15 cellular contexts compared by ENCODE assay signal in the genomic region with DNA sequence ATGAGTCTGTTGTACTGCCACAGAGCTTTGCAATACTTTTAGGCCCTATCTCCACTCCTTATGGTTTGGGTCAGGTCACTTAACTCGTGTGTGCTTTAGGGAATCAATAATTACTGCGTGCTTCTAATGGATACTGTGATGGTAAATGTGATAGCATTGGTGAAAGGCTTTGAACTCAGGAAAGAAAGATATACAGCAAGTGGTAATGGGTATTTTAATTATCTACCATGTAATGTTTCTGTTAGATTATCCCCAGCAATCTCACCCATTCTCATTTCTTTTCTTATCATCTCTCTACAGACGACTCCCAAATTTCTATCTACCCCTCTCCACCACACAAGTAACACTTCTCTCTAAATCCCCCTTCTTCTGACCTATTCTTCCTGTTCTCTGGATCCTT.
A peak's percentile ranks its signal among the peaks of the same experiment; 100 is the strongest.
DNase-seq lines count a peak whose midpoint lies in the region; ATAC-seq, FAIRE-seq and TF ChIP-seq lines count a peak whose summit lies in the region.
"Had no signal": no experiment of that assay in that cellular context is flagged by ENCODE, and none has a peak within 500 bp of the region (broad histone marks: within the 10 kb centered on the region; RNA-seq: fewer than 3 reads in every experiment).

No MANE protein-coding gene starts in this region.

- no peaks in the 10 kb centered on the region for H4K20me1 ChIP-seq in K562 (replicated peaks; ENCODE audit: control insufficient read depth, insufficient read depth, low read length)
- no peaks in the 10 kb centered on the region for H4K20me1 ChIP-seq in neural cell (ENCODE audit: insufficient read depth)

- no peak overlapping the region for H3K4me2 ChIP-seq in K562 (ENCODE audit: insufficient read depth, low read length)
- H3K4me2 ChIP-seq in neural cell (ENCODE audit: low read length): no peak overlapping the region

- H3K4me1 Mint-ChIP-seq in Calu3 (ENCODE audit: low read depth, unreplicated experiment): peaks cover 43% of the 10 kb centered on the region
- H3K4me1 Mint-ChIP-seq: CD4-positive, alpha-beta memory T cell had no signal

- no peak for TF ChIP-seq POLR2A in K562 (conservative IDR thresholded peaks at IDR 0.05)

- 0% methylated on average over 3 of the region's 3 CpGs for WGBS in K562 (ENCODE audit: insufficient coverage, low coverage, missing lambda C conversion rate)

- H3K36me3 ChIP-seq in HEK293 (ENCODE audit: control insufficient read depth in 2 of 2, insufficient read depth in 1 of 2, low read length in 2 of 2) (no peaks in the 10 kb centered on the region), K562 (ENCODE audit: control insufficient read depth, insufficient read depth, low read length) (no peaks in the 10 kb centered on the region), neural cell (ENCODE audit: insufficient read depth, low read length) (no peaks in the 10 kb centered on the region)

- H3K9ac ChIP-seq in K562 (ENCODE audit: insufficient read depth in 1 of 2, low read depth in 2 of 2, low read length in 2 of 2) (no peak overlapping the region), neural cell (ENCODE audit: low read length) (no peak overlapping the region)
- H3K9ac ChIP-seq: GM23248 had no signal

- no peak for FAIRE-seq in K562 (lab: Jason Lieb, UNC)
- FAIRE-seq: GM12892, H1 had no signal

- no peak for ATAC-seq in K562
- ATAC-seq in HG02588 (IDR thresholded peaks at IDR 0.05; ENCODE audit: unreplicated experiment): no peak

- intact Hi-C loops in Calu3 (cut with micrococcal nuclease; ENCODE audit: unreplicated experiment): loop anchor here (5.0 kb wide), 1 partner anchor 65 kb away; no protein-coding TSS in a partner anchor
- intact Hi-C loops in K562 (cut with micrococcal nuclease): no loop called here

- CTCF ChIA-PET in Calu3 (lab: Charles Lee) (no interaction called here), HEK293 (lab: Yijun Ruan, JAX) (interaction anchor here (0.6 to 1.7 kb wide), 3 partner anchors 11 to 18 kb away, joined by 3 to 4 read pairs (median 4); no protein-coding TSS in a partner anchor), K562 (lab: Yijun Ruan, JAX; ENCODE audit: low intra/inter-chr PET ratio) (no interaction called here)

- peaks cover 2% of the 10 kb centered on the region for H3K9me3 Mint-ChIP-seq in Calu3 (ENCODE audit: low read depth, unreplicated experiment)
- H3K9me3 Mint-ChIP-seq: CD4-positive, alpha-beta memory T cell had no signal

- H3K4me1 ChIP-seq in HEK293 (ENCODE audit: control insufficient read depth, insufficient read depth, low read length) (peaks cover 8% of the 10 kb centered on the region), K562 (replicated peaks in 1 of 2; ENCODE audit: control insufficient read depth in 2 of 2, insufficient read depth in 2 of 2, low read length in 2 of 2) (no peaks in the 10 kb centered on the region)

- H3K27me3 Mint-ChIP-seq in Calu3 (ENCODE audit: unreplicated experiment): no peaks in the 10 kb centered on the region

- H3K79me2 ChIP-seq in K562 (ENCODE audit: control insufficient read depth, insufficient read depth, low read length) (no peaks in the 10 kb centered on the region), neural cell (replicated peaks; ENCODE audit: insufficient read depth, low read length) (no peaks in the 10 kb centered on the region)

- H3F3A ChIP-seq in neural cell (ENCODE audit: insufficient read depth, low read length, poor library complexity, severe bottlenecking): no peaks in the 10 kb centered on the region

- H3K9me3 ChIP-seq in HEK293 (ENCODE audit: control insufficient read depth, insufficient read depth, low read depth, low read length) (no peaks in the 10 kb centered on the region), K562 (replicated peaks; ENCODE audit: control insufficient read depth, insufficient read depth, low read depth, low read length) (no peaks in the 10 kb centered on the region), neural cell (ENCODE audit: low read length) (no peaks in the 10 kb centered on the region)

- in situ Hi-C loops in K562 (cut with MboI): no loop called here

- H3K27me3 ChIP-seq in K562 (ENCODE audit: control insufficient read depth in 2 of 2, insufficient read depth in 2 of 2, low read length in 2 of 2) (no peaks in the 10 kb centered on the region), neural cell (ENCODE audit: insufficient read depth, low read depth, low read length) (no peaks in the 10 kb centered on the region)

- no peak overlapping the region for H3K27ac ChIP-seq in HEK293 (ENCODE audit: extremely low read depth, low read depth, low read length)
- no peak overlapping the region for H3K27ac ChIP-seq in K562 (ENCODE audit: extremely low read depth, low read depth, low read length)
- H3K27ac ChIP-seq in neural cell (ENCODE audit: low read length): peak overlapping the region; percentile 12
- H3K27ac ChIP-seq: GM23248 had no signal

- TF ChIP-seq EP300 in K562 (IDR thresholded peaks at IDR 0.05; ENCODE audit: low read length) (no peak), neural cell (conservative IDR thresholded peaks at IDR 0.05; ENCODE audit: poor library complexity, severe bottlenecking) (no peak)

- no TSS peak for BruUV-seq in Calu3 (replicated peaks; lab: Mats Ljungman, UMichigan)
- no TSS peak for BruUV-seq in K562 (replicated peaks; lab: Mats Ljungman, UMichigan)

- peak overlapping the region; percentile 28 for H3K27ac Mint-ChIP-seq in Calu3 (ENCODE audit: unreplicated experiment)

- TF ChIP-seq RAD21 in K562 (CRISPR knock-in tag; conservative IDR thresholded peaks at IDR 0.05 in 1 of 2, IDR thresholded peaks at IDR 0.05 in 1 of 2) (no peak), neural cell (conservative IDR thresholded peaks at IDR 0.05) (no peak)

- TF ChIP-seq CTCF in Calu3 (IDR thresholded peaks at IDR 0.05; ENCODE audit: unreplicated experiment) (no peak), HEK293 (tag by site-specific recombination; IDR thresholded peaks at IDR 0.05) (no peak), K562 (IDR thresholded peaks at IDR 0.05 in 2 of 3, conservative IDR thresholded peaks at IDR 0.05 in 1 of 3; ENCODE audit: insufficient read depth in 2 of 3, low read depth in 1 of 3, low read length in 3 of 3) (no peak), neural cell (IDR thresholded peaks at IDR 0.05; ENCODE audit: poor library complexity, severe bottlenecking) (no peak)

- POLR2A ChIA-PET in HEK293 (lab: Yijun Ruan, JAX): no interaction called here
- POLR2A ChIA-PET in K562 (lab: Yijun Ruan, JAX): no interaction called here

- H3K4me3 ChIP-seq in HEK293 (ENCODE audit: low read depth, low read length): no peak overlapping the region
- no peak overlapping the region for H3K4me3 ChIP-seq in K562
- H3K4me3 ChIP-seq in neural cell (ENCODE audit: low read length): no peak overlapping the region
- H3K4me3 ChIP-seq: GM23248 had no signal

- H2AFZ ChIP-seq in K562 (ENCODE audit: low read depth, low read length) (no peak overlapping the region), neural cell (ENCODE audit: low read depth, low read length) (no peak overlapping the region)
- H2AFZ ChIP-seq: GM23248 had no signal

- no peak for DNase-seq in Calu3
- DNase-seq in K562 (ENCODE audit: extremely low read depth in 1 of 4, low spot score in 3 of 4): no peak
- no peak for DNase-seq in activated naive CD4-positive, alpha-beta T cell (lab: John Stamatoyannopoulos, UW)
- DNase-seq: C1 segment of cervical spinal cord; CD4-positive, alpha-beta memory T cell; COR-L47; DND-41; GM23248; H7; HCEC 1CT had no signal

- H3K9me1 ChIP-seq in K562 (ENCODE audit: control insufficient read depth, insufficient read depth, low read length): no peaks in the 10 kb centered on the region

- H3K4me3 Mint-ChIP-seq in Calu3 (ENCODE audit: low read depth, unreplicated experiment): peak overlapping the region; percentile 20
- H3K4me3 Mint-ChIP-seq: CD4-positive, alpha-beta memory T cell had no signal

- H3K36me3 Mint-ChIP-seq in Calu3 (ENCODE audit: insufficient read depth, unreplicated experiment): no peaks in the 10 kb centered on the region
- H3K36me3 Mint-ChIP-seq: CD4-positive, alpha-beta memory T cell had no signal

- H3K9me2 ChIP-seq in neural cell (ENCODE audit: insufficient read depth, low read length): no peaks in the 10 kb centered on the region

TF ChIP-seq in HEK293, 187 proteins besides CTCF, POLR2A, EP300 and RAD21 (continues in another document):
- TF ChIP-seq WT1 (tag by site-specific recombination; IDR thresholded peaks at IDR 0.05) (no peak), TCF7L2 (IDR thresholded peaks at IDR 0.05; ENCODE audit: borderline replicate concordance, low read depth, low read length) (peak; percentile 98), ZSCAN23 (tag by site-specific recombination; IDR thresholded peaks at IDR 0.05) (no peak)

TF ChIP-seq in K562, 482 proteins besides CTCF, POLR2A, EP300 and RAD21 (continues in another document):
- TF ChIP-seq PRPF4 (IDR thresholded peaks at IDR 0.05; ENCODE audit: insufficient read depth, low read depth, low read length, poor library complexity, severe bottlenecking): no peak
- TF ChIP-seq, protein P1, sequence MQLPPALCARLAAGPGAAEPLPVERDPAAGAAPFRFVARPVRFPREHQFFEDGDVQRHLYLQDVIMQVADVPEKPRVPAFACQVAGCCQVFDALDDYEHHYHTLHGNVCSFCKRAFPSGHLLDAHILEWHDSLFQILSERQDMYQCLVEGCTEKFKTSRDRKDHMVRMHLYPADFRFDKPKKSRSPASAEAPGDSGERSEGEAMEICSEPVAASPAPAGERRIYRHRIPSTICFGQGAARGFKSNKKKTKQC (CRISPR knock-in tag; IDR thresholded peaks at IDR 0.05): no peak
- no peak for TF ChIP-seq ZNF408 (CRISPR knock-in tag; IDR thresholded peaks at IDR 0.05; ENCODE audit: low read depth)

TF ChIP-seq in neural cell, 6 proteins besides CTCF, POLR2A, EP300 and RAD21 (continues in another document):
- no peak for TF ChIP-seq TAF1 (IDR thresholded peaks at IDR 0.05; ENCODE audit: low read depth)
